In genomic region chr17:18987230-18987610, GRCh38 we compare ENCODE assay signal across 23 cellular contexts. TPM values are rescaled to one million over a fixed set of nuclear protein-coding genes. Genes with fewer than 3 reads are reported as not detected.
A peak's percentile ranks its signal among the peaks of the same experiment; 100 is the strongest.
DNase-seq lines count a peak whose midpoint lies in the region; ATAC-seq and TF ChIP-seq lines count a peak whose summit lies in the region.
"Had no signal": no experiment of that assay in that cellular context is flagged by ENCODE, and none has a peak within 500 bp of the region (broad histone marks: within the 10 kb centered on the region; RNA-seq: fewer than 3 reads in every experiment).

No MANE protein-coding gene starts in this region.

- TF ChIP-seq POLR2A in heart left ventricle (IDR thresholded peaks at IDR 0.05) = no peak

- H3K27ac Mint-ChIP-seq in neural progenitor cell = peak overlapping the region; percentile 57
- H3K27ac Mint-ChIP-seq: T-cell had no signal

- intact Hi-C loops in Right ventricle myocardium superior (cut with DNase I) = no loop called here
- intact Hi-C loops in heart left ventricle (cut with DNase I) = no loop called here

- H3K4me1 ChIP-seq in heart left ventricle (peaks cover 0 to under 1% (median 0%) of the 10 kb centered on the region in 12 donors), Loucy (ENCODE audit: insufficient read depth, low read length, poor library complexity, severe bottlenecking) (peaks cover 56% of the 10 kb centered on the region), neural progenitor cell (peaks cover 2% of the 10 kb centered on the region)

- 82 to 92% (median 85%) methylated on average over 9 of the region's 9 CpGs for WGBS in heart left ventricle, 4 donors

- H3K4me1 Mint-ChIP-seq in neural progenitor cell = peaks cover 1% of the 10 kb centered on the region

- H3K4me2 ChIP-seq in Loucy (ENCODE audit: low read depth, low read length, poor library complexity, severe bottlenecking) (peak overlapping the region; percentile 76), neural progenitor cell (no peak overlapping the region)

- H3K27me3 Mint-ChIP-seq in neural progenitor cell (ENCODE audit: insufficient read depth, low read depth) = peaks cover 3% of the 10 kb centered on the region
- H3K27me3 Mint-ChIP-seq: T-cell had no signal

- DNase-seq in Right ventricle myocardium superior (no peak), heart left ventricle (no peak), neural progenitor cell (ENCODE audit: low spot score) (no peak)
- no peak for DNase-seq in stimulated activated CD8-positive, alpha-beta memory T cell treated with anti-CD3 and anti-CD28 coated beads, Interleukin-4, amount 100 ng/mL, for 48 hours
- DNase-seq: DMS153; EL; GOT3; KG1; MV-4-11; NCI-H1930; NCI-H446 treated with DMSO at 0.1 percent for 48 hours; NCI-H748 treated with DMSO at 0.1 percent for 48 hours; NK-92 treated with Interleukin-12 subunit alpha and Interleukin-12 subunit beta, amount 100 ng/mL, for 24 hours; SHP77 treated with DMSO at 0.1 percent for 48 hours; T-cell had no signal

- no peaks in the 10 kb centered on the region for H3K79me2 ChIP-seq in Loucy (ENCODE audit: insufficient read depth, low read length)
- no peaks in the 10 kb centered on the region for H3K79me2 ChIP-seq in neural progenitor cell (ENCODE audit: low read depth)

- H2AFZ ChIP-seq in Loucy (ENCODE audit: low read length) (no peak overlapping the region), neural progenitor cell (replicated peaks) (no peak overlapping the region)

- H3K4me3 ChIP-seq in heart left ventricle (no peak overlapping the region), Loucy (ENCODE audit: low read length, poor library complexity, severe bottlenecking) (peak overlapping the region; percentile 46), neural progenitor cell (no peak overlapping the region)

- no peaks in the 10 kb centered on the region for H3K27me3 ChIP-seq in heart left ventricle
- H3K27me3 ChIP-seq in Loucy (ENCODE audit: insufficient read depth, low read length, poor library complexity, severe bottlenecking) = peaks cover 8% of the 10 kb centered on the region
- H3K27me3 ChIP-seq in neural progenitor cell = no peaks in the 10 kb centered on the region

- H3F3A ChIP-seq in Loucy (ENCODE audit: low read depth) (no peaks in the 10 kb centered on the region), neural progenitor cell (ENCODE audit: low read depth) (no peaks in the 10 kb centered on the region)

- H3K36me3 ChIP-seq in heart left ventricle = no peaks in the 10 kb centered on the region
- H3K36me3 ChIP-seq in Loucy (ENCODE audit: insufficient read depth, low read length) = no peaks in the 10 kb centered on the region
- no peaks in the 10 kb centered on the region for H3K36me3 ChIP-seq in neural progenitor cell

- H3K4me3 Mint-ChIP-seq in neural progenitor cell = no peak overlapping the region
- H3K4me3 Mint-ChIP-seq: CD14-positive monocyte, T-cell had no signal

- H3K9ac ChIP-seq in Loucy (ENCODE audit: low read depth, low read length, poor library complexity, severe bottlenecking) (peak overlapping the region; percentile 46), neural progenitor cell (no peak overlapping the region)

- H4K20me1 ChIP-seq in Loucy (ENCODE audit: insufficient read depth, low read length, poor library complexity, severe bottlenecking) = no peaks in the 10 kb centered on the region
- peaks cover 7% of the 10 kb centered on the region for H4K20me1 ChIP-seq in neural progenitor cell (ENCODE audit: low read depth)

- H3K9me3 ChIP-seq in heart left ventricle (no peaks in the 10 kb centered on the region), Loucy (ENCODE audit: insufficient read depth, low read depth, low read length) (no peaks in the 10 kb centered on the region), neural progenitor cell (ENCODE audit: low read depth) (no peaks in the 10 kb centered on the region)

- TF ChIP-seq CTCF in heart left ventricle (IDR thresholded peaks at IDR 0.05) (no peak), Loucy (conservative IDR thresholded peaks at IDR 0.05; ENCODE audit: low read length) (no peak), VCaP (conservative IDR thresholded peaks at IDR 0.05) (no peak), neural progenitor cell (IDR thresholded peaks at IDR 0.05) (no peak)

- no peaks in the 10 kb centered on the region for H3K9me2 ChIP-seq in Loucy (replicated peaks; ENCODE audit: low read depth, low read length)

- H3K27ac ChIP-seq in heart left ventricle = no peak overlapping the region
- H3K27ac ChIP-seq in VCaP = peak overlapping the region; percentile 5; the same call in 1 of the 2 replicates
- no peak overlapping the region for H3K27ac ChIP-seq in neural progenitor cell

- H3K9me3 Mint-ChIP-seq in neural progenitor cell = no peaks in the 10 kb centered on the region
- H3K9me3 Mint-ChIP-seq: CD14-positive monocyte, T-cell had no signal

- no peaks in the 10 kb centered on the region for H3K36me3 Mint-ChIP-seq in neural progenitor cell
- H3K36me3 Mint-ChIP-seq: CD14-positive monocyte had no signal

- ATAC-seq in Right ventricle myocardium superior (ENCODE audit: poor library complexity) = peak; percentile 41
- no peak for ATAC-seq in heart left ventricle
- ATAC-seq in HG02759 (IDR thresholded peaks at IDR 0.05; ENCODE audit: unreplicated experiment) = no peak
- ATAC-seq in HG02840 (IDR thresholded peaks at IDR 0.05; ENCODE audit: low FRiP score, unreplicated experiment) = no peak
- ATAC-seq: HCT116, SK-N-SH treated with all-trans-retinoic acid at 6 μM for 48 hours, T-cell had no signal

RNA-seq across cellular contexts. Expression of gene FAM83G, which starts 17.3 kb away (rescaled TPM):
- 1.9 TPM for total RNA-seq in Right ventricle myocardium superior
- 1 to 10 TPM; 1.2 to 7.4 (median 1.8) TPM for total RNA-seq in heart left ventricle
- 10 to 100 TPM in 1 of 2 donors, 1 to 10 TPM in 1; 1.5 to 12.8 TPM for polyA plus RNA-seq in heart left ventricle
- 9.9 and 24.3 TPM in 2 replicates for total RNA-seq in neural progenitor cell (ENCODE audit: low replicate concordance)

RNA-seq across cellular contexts. Expression of gene SLC5A10, which starts 35.3 kb away (rescaled TPM):
- total RNA-seq in Right ventricle myocardium superior = not detected
- total RNA-seq in heart left ventricle = under 1 TPM in 2 of 9 donors, not detected in 7; 0.11 to 0.31 TPM
- under 1 TPM; 0.04 to 0.08 TPM for polyA plus RNA-seq in heart left ventricle
- not detected in 2 replicates for total RNA-seq in neural progenitor cell (ENCODE audit: low replicate concordance)
- total RNA-seq: OCI-LY7 had no signal

RNA-seq across cellular contexts. Expression of gene GRAP, which starts 59.5 kb away (rescaled TPM):
- total RNA-seq in Right ventricle myocardium superior (2.0 TPM), heart left ventricle (1 to 10 TPM; 1.1 to 6.3 (median 2.1) TPM), neural progenitor cell (ENCODE audit: low replicate concordance) (0.46 TPM in 1 of 2 replicates, not detected in the other)
- 1 to 10 TPM; 2.1 to 3.3 TPM for polyA plus RNA-seq in heart left ventricle
